1 cellular context compared by ENCODE assay signal in genomic region chr13:23979361-23980159, GRCh38.
TF ChIP-seq lines count a peak whose summit lies in the region.

No MANE protein-coding gene starts in this region.

TF ChIP-seq in HEK293, 187 proteins besides CTCF, POLR2A, EP300 and RAD21 (continued from another document):
- peak; percentile 86 for TF ChIP-seq ZNF335 (tag by site-specific recombination; conservative IDR thresholded peaks at IDR 0.05)
- TF ChIP-seq ZNF426 (tag by site-specific recombination; IDR thresholded peaks at IDR 0.05): no peak
- TF ChIP-seq ZNF341 (tag by site-specific recombination; IDR thresholded peaks at IDR 0.05; ENCODE audit: low read depth): peak; percentile 76
- peak; percentile 73; the same call in 1 of the 2 replicates for TF ChIP-seq ZNF600 (tag by site-specific recombination; IDR thresholded peaks at IDR 0.05)
- no peak for TF ChIP-seq ZSCAN16 (tag by site-specific recombination; IDR thresholded peaks at IDR 0.05)
- TF ChIP-seq, protein P1, sequence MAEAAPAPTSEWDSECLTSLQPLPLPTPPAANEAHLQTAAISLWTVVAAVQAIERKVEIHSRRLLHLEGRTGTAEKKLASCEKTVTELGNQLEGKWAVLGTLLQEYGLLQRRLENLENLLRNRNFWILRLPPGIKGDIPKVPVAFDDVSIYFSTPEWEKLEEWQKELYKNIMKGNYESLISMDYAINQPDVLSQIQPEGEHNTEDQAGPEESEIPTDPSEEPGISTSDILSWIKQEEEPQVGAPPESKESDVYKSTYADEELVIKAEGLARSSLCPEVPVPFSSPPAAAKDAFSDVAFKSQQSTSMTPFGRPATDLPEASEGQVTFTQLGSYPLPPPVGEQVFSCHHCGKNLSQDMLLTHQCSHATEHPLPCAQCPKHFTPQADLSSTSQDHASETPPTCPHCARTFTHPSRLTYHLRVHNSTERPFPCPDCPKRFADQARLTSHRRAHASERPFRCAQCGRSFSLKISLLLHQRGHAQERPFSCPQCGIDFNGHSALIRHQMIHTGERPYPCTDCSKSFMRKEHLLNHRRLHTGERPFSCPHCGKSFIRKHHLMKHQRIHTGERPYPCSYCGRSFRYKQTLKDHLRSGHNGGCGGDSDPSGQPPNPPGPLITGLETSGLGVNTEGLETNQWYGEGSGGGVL (tag by site-specific recombination; IDR thresholded peaks at IDR 0.05): 0 out of 2 replicates have a peak, but pooled peaks have one; percentile 16
- no peak for TF ChIP-seq ZNF837 (tag by site-specific recombination; IDR thresholded peaks at IDR 0.05)
- peak; percentile 52; the same call in 1 of the 2 replicates for TF ChIP-seq ZIC2 (tag by site-specific recombination; IDR thresholded peaks at IDR 0.05)
